8 cellular contexts compared by ENCODE assay signal in genomic region chr13:30978981-30979956, GRCh38. TPM values are rescaled to one million over a fixed set of nuclear protein-coding genes. Genes with fewer than 3 reads are reported as not detected.
DNase-seq lines count a peak whose midpoint lies in the region; ATAC-seq and TF ChIP-seq lines count a peak whose summit lies in the region.

No MANE protein-coding gene starts in this region.

- intact Hi-C loops in Calu3 (cut with micrococcal nuclease; ENCODE audit: unreplicated experiment) = loop anchor here (10.0 kb wide), 1 partner anchor 54 kb away; no protein-coding TSS in a partner anchor
- intact Hi-C loops in spleen (cut with DNase I; ENCODE audit: low total_unique reads) = no loop called here

- peak; percentile 41 for TF ChIP-seq CTCF in Calu3 (IDR thresholded peaks at IDR 0.05; ENCODE audit: unreplicated experiment)
- TF ChIP-seq CTCF in LNCAP (IDR thresholded peaks at IDR 0.05) = peak; percentile 84
- peak; percentile 51 for TF ChIP-seq CTCF in fibroblast of the aortic adventitia (IDR thresholded peaks at IDR 0.05; ENCODE audit: insufficient read depth, low read length)
- peak in 8 of 11 experiments; percentile 12 to 65 (median 56) for TF ChIP-seq CTCF in spleen (IDR thresholded peaks at IDR 0.05 in 8 of 11, conservative IDR thresholded peaks at IDR 0.05 in 3 of 11)

- H3K27me3 Mint-ChIP-seq in Calu3 (ENCODE audit: unreplicated experiment) = no peaks in the 10 kb centered on the region

- no peaks in the 10 kb centered on the region for H3K36me3 ChIP-seq in spleen

- H3K36me3 Mint-ChIP-seq in Calu3 (ENCODE audit: insufficient read depth, unreplicated experiment) = no peaks in the 10 kb centered on the region

- no peaks in the 10 kb centered on the region for H3K9me3 Mint-ChIP-seq in Calu3 (ENCODE audit: low read depth, unreplicated experiment)

- peaks cover 0 to 30% (median 6%) of the 10 kb centered on the region in 7 donors for H3K27me3 ChIP-seq in spleen (replicated peaks in 1 of 7)

- no peak overlapping the region for H3K27ac Mint-ChIP-seq in Calu3 (ENCODE audit: unreplicated experiment)

- H3K4me1 Mint-ChIP-seq in Calu3 (ENCODE audit: low read depth, unreplicated experiment) = peaks cover 23% of the 10 kb centered on the region

- peak; percentile 28 for DNase-seq in Calu3
- peak in 2 of 3 experiments; percentile 8 to 21 for DNase-seq in activated CD8-positive, alpha-beta memory T cell treated with anti-CD3 and anti-CD28 coated beads for 48 hours (ENCODE audit: low read depth in 2 of 3, low spot score in 2 of 3)
- no peak for DNase-seq in fibroblast of the aortic adventitia (ENCODE audit: low read depth)
- DNase-seq in spleen = no peak
- DNase-seq in mesenteric fat pad (ENCODE audit: low spot score) = no peak

- no peak overlapping the region for H3K4me3 ChIP-seq in fibroblast of the aortic adventitia (ENCODE audit: low read depth, low read length)
- H3K4me3 ChIP-seq in spleen = no peak overlapping the region

- BruUV-seq in Calu3 (replicated peaks; lab: Mats Ljungman, UMichigan) = no TSS peak

- H3K27ac ChIP-seq in spleen = no peak overlapping the region

- CTCF ChIA-PET in Calu3 (lab: Charles Lee) = no interaction called here

- no peak for TF ChIP-seq POLR2A in spleen (IDR thresholded peaks at IDR 0.05)

- H3K4me1 ChIP-seq in spleen = no peaks in the 10 kb centered on the region

- ATAC-seq in GM21576 (IDR thresholded peaks at IDR 0.05; ENCODE audit: unreplicated experiment) = no peak
- ATAC-seq in GM21381 (IDR thresholded peaks at IDR 0.05; ENCODE audit: unreplicated experiment) = no peak

- H3K9me3 ChIP-seq in spleen = no peaks in the 10 kb centered on the region

- H3K4me3 Mint-ChIP-seq in Calu3 (ENCODE audit: low read depth, unreplicated experiment) = no peak overlapping the region

- 56 to 60% (median 58%) methylated on average over 13 to 15 of the region's 15 CpGs for WGBS in spleen, 5 donors

RNA-seq across cellular contexts. Expression of gene TEX26, which starts 46.8 kb away (rescaled TPM):
- total RNA-seq in Calu3 (2022) (not detected in 2 replicates), fibroblast of the aortic adventitia (ENCODE audit: low replicate concordance) (not detected in 2 replicates), spleen (not detected), mesenteric fat pad (0.45 TPM)
- polyA plus RNA-seq in spleen = not detected

Comparison
In these comparisons a context has a peak if more than half of its experiments do, and no peak if none do; other contexts are left out.
1. DNase-seq: peak in Calu3 (single experiment) and activated CD8-positive, alpha-beta memory T cell treated with anti-CD3 and anti-CD28 coated beads for 48 hours (2 of 3); none in fibroblast of the aortic adventitia (single experiment), spleen (single experiment) and mesenteric fat pad (single experiment).
2. Peak in every context shown above with its lines, with median percentiles within 50 percentile points of each other: CTCF ChIP-seq.